11 cellular contexts compared by ENCODE assay signal in the genomic region with DNA sequence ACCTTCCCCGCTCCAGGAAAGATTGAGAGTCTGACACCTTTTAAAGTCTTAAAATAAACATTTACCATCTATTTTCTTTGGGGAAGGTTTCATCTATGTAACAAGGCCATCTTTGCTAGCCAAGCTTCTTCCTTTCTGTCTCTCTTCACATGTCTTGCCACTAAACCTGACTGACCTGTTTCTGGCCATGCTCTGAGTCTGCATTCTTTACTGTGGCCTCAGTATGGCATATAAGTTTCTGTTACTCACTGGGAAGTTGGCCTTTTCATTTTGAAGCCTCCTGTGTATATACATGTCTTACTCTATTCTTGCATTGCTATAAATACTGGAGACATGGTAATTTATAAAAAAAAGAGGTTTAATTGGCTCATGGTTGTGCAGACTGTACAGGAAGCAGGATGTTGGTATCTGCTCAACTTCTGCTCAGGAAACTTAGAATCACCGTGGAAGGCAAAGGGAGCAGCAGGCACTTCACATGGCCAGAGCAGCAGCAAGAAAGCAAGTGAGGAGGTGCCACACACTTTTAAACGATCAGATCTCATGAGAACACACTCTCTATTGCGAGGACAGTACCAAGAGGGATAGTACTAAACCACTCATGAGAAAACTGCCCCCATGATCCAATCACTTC. TPM values are rescaled to one million over a fixed set of nuclear protein-coding genes. Genes with fewer than 3 reads are reported as not detected.
DNase-seq lines count a peak whose midpoint lies in the region; ATAC-seq and TF ChIP-seq lines count a peak whose summit lies in the region.
"Had no signal": no experiment of that assay in that cellular context is flagged by ENCODE, and none has a peak within 500 bp of the region (broad histone marks: within the 10 kb centered on the region; RNA-seq: fewer than 3 reads in every experiment).

No MANE protein-coding gene starts in this region.

- no peaks in the 10 kb centered on the region for H3K27me3 ChIP-seq in H7 (ENCODE audit: control insufficient read depth, insufficient read depth, low read length)

- no peaks in the 10 kb centered on the region for H3K9me3 Mint-ChIP-seq in MCF 10A (ENCODE audit: unreplicated experiment)
- no peaks in the 10 kb centered on the region for H3K9me3 Mint-ChIP-seq in T-cell

- no peak for TF ChIP-seq CTCF in MCF 10A (IDR thresholded peaks at IDR 0.05; ENCODE audit: unreplicated experiment)

- no TSS peak for BruUV-seq in MCF 10A (replicated peaks; lab: Mats Ljungman, UMichigan)

- peak in 3 of 4 experiments; percentile 35 to 56 (median 46) for ATAC-seq in T-cell (replicated peaks in 1 of 4)
- peak; percentile 92 for ATAC-seq in esophagus mucosa
- no peak for ATAC-seq in GM21576 (IDR thresholded peaks at IDR 0.05; ENCODE audit: unreplicated experiment)
- ATAC-seq: left colon had no signal

- in situ Hi-C loops in T47D (cut with HindIII; ENCODE audit: low pct_unique_long_range_greater_than_20kb, low sequenced_read_pairs): no loop called here

- no peaks in the 10 kb centered on the region for H3K27me3 Mint-ChIP-seq in MCF 10A (ENCODE audit: insufficient read depth, unreplicated experiment)
- H3K27me3 Mint-ChIP-seq in T-cell: no peaks in the 10 kb centered on the region

- H3K4me3 Mint-ChIP-seq in MCF 10A (ENCODE audit: unreplicated experiment) (no peak overlapping the region), T-cell (no peak overlapping the region)

- peaks cover 3% of the 10 kb centered on the region for H3K36me3 ChIP-seq in H7 (replicated peaks; ENCODE audit: control insufficient read depth, insufficient read depth, low read length)

- no peak overlapping the region for H3K4me3 ChIP-seq in H7 (ENCODE audit: insufficient read depth, low read depth, low read length)

- H3K36me3 Mint-ChIP-seq in MCF 10A (ENCODE audit: insufficient read depth, unreplicated experiment) (peaks cover 31% of the 10 kb centered on the region), T-cell (peaks cover 54% of the 10 kb centered on the region)

- H3K27ac Mint-ChIP-seq in MCF 10A (ENCODE audit: low read depth, unreplicated experiment): no peak overlapping the region
- H3K27ac Mint-ChIP-seq in T-cell: peak overlapping the region; percentile 75 to 84

- CTCF ChIA-PET in MCF 10A (lab: Yijun Ruan, JAX): no interaction called here
- CTCF ChIA-PET in T-cell (lab: Charles Lee): no interaction called here

- POLR2A ChIA-PET in MCF 10A (lab: Yijun Ruan, JAX): interaction anchor here (0.5 kb wide), 1 partner anchor 9 kb away, joined by 3 read pairs; no protein-coding TSS in a partner anchor
- POLR2A ChIA-PET in T-cell (lab: Charles Lee): no interaction called here

- DNase-seq in T47D (ENCODE audit: low read depth in 1 of 2, low spot score in 1 of 2) (peak; percentile 2 to 85), MCF 10A (ENCODE audit: unreplicated experiment) (no peak), T-cell (no peak), AML-193 (lab: John Stamatoyannopoulos, UW) (no peak), H7 (no peak), SHP77 (lab: John Stamatoyannopoulos, UW) (no peak)
- DNase-seq: left colon; NK-92 treated with Interleukin-12 subunit alpha and Interleukin-12 subunit beta, amount 100 ng/mL, for 24 hours; stimulated activated CD4-positive, alpha-beta T cell treated with anti-CD3 and anti-CD28 coated beads, Interleukin-2, amount 100 ng/mL, for 24 hours had no signal

- H3K4me1 Mint-ChIP-seq in MCF 10A (ENCODE audit: insufficient read depth, unreplicated experiment) (no peaks in the 10 kb centered on the region), T-cell (peaks cover 25 to 30% (median 27%) of the 10 kb centered on the region in 3 donors)

- intact Hi-C loops in MCF 10A (cut with micrococcal nuclease): no loop called here

RNA-seq across cellular contexts. Expression of a gene that starts 48.1 kb away (rescaled TPM):
- not detected in 2 replicates for total RNA-seq in MCF 10A (2022)
- total RNA-seq in T-cell: not detected
- not detected for total RNA-seq in esophagus mucosa
- 0.11 and 1.4 TPM in 2 replicates for total RNA-seq in H7 (2014; rRNA removed; shearing (Covaris generic))
- total RNA-seq: left colon had no signal

Comparison
In these comparisons a context has a peak if more than half of its experiments do, and no peak if none do; other contexts are left out.
1. DNase-seq: peak in T47D (2 of 2); none in MCF 10A (single experiment), T-cell (0 of 34), AML-193 (0 of 2), H7 (single experiment) and SHP77 (0 of 2).